In the genomic region with DNA sequence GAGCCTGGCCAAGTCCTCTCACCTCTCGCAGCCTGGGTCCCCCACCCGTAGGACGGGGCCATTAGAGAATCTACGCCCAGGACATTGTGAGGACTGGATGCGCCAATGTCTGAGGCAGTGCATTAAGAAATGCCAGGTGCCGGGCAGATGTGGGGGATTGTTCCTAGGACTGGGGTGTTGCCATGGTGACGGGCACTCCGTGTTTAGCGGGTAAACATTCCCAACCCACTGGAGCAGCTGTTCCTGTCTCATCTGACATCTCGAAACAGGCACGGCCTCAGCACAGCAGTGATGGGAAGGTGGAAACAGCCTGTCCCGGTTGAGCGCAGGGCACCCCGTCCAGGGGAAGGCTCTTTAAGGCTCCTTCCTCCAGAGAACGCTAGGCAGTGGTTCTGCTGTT, we compare ENCODE assay signal across 11 cellular contexts.
DNase-seq lines count a peak whose midpoint lies in the region; ATAC-seq and TF ChIP-seq lines count a peak whose summit lies in the region.
"Had no signal": no experiment of that assay in that cellular context is flagged by ENCODE, and none has a peak within 500 bp of the region (broad histone marks: within the 10 kb centered on the region; RNA-seq: fewer than 3 reads in every experiment).

No MANE protein-coding gene starts in this region.

- H3K9me3 ChIP-seq in WERI-Rb-1 (ENCODE audit: severe bottlenecking) (no peaks in the 10 kb centered on the region), psoas muscle (no peaks in the 10 kb centered on the region)
- H3K9me3 ChIP-seq: heart left ventricle had no signal

- TF ChIP-seq CTCF in WERI-Rb-1 (IDR thresholded peaks at IDR 0.05; ENCODE audit: low read depth, low read length) (no peak), psoas muscle (IDR thresholded peaks at IDR 0.05) (no peak)

- ATAC-seq in psoas muscle = peak in 3 of 4 donors; percentile 29 to 36 (median 31)
- no peak for ATAC-seq in HG02759 (IDR thresholded peaks at IDR 0.05; ENCODE audit: unreplicated experiment)
- ATAC-seq in HG02588 (IDR thresholded peaks at IDR 0.05; ENCODE audit: unreplicated experiment) = no peak
- ATAC-seq: heart left ventricle had no signal

- H3K36me3 ChIP-seq in WERI-Rb-1 = no peaks in the 10 kb centered on the region
- H3K36me3 ChIP-seq in psoas muscle (ENCODE audit: insufficient read depth in 1 of 2, low read depth in 1 of 2) = no peaks in the 10 kb centered on the region
- H3K36me3 ChIP-seq: heart left ventricle had no signal

- H3K4me1 ChIP-seq in psoas muscle = no peaks in the 10 kb centered on the region
- H3K4me1 ChIP-seq: heart left ventricle had no signal

- DNase-seq in EH (ENCODE audit: low read depth) (peak; percentile 25), NCI-H2029 treated with DMSO at 0.1 percent for 48 hours (lab: John Stamatoyannopoulos, UW) (peak; percentile 71), WERI-Rb-1 (no peak), psoas muscle (peak in 1 of 2 donors; percentile 49), substantia nigra (lab: John Stamatoyannopoulos, UW) (no peak), LoVo (ENCODE audit: low spot score) (no peak)
- DNase-seq: DND-41; effector memory CD4-positive, alpha-beta T cell; heart left ventricle had no signal

- peak overlapping the region; percentile 94 for H3K27ac ChIP-seq in WERI-Rb-1
- no peak overlapping the region for H3K27ac ChIP-seq in psoas muscle
- H3K27ac ChIP-seq in substantia nigra (ENCODE audit: low read depth, low read length, poor library complexity, severe bottlenecking) = no peak overlapping the region
- H3K27ac ChIP-seq: heart left ventricle had no signal

- H3K27me3 ChIP-seq in WERI-Rb-1 (ENCODE audit: insufficient read depth, low read depth, severe bottlenecking) = no peaks in the 10 kb centered on the region
- H3K27me3 ChIP-seq in psoas muscle (ENCODE audit: insufficient read depth in 3 of 3, low read length in 2 of 3) = peaks cover 0 to 30% (median 15%) of the 10 kb centered on the region in 3 donors

- WGBS in psoas muscle, 3 donors = 35 to 51% (median 45%) methylated on average over 15 of the region's 15 CpGs

- H3K4me3 ChIP-seq in WERI-Rb-1 (ENCODE audit: low read depth, low read length) = no peak overlapping the region
- H3K4me3 ChIP-seq in psoas muscle = no peak overlapping the region
- H3K4me3 ChIP-seq: heart left ventricle had no signal

- intact Hi-C loops in psoas muscle (cut with DNase I) = no loop called here

Comparison
In these comparisons a context has a peak if more than half of its experiments do, and no peak if none do; other contexts are left out.
1. DNase-seq: peak in EH (single experiment) and NCI-H2029 treated with DMSO at 0.1 percent for 48 hours (single experiment); none in WERI-Rb-1 (single experiment), substantia nigra (0 of 49) and LoVo (single experiment).
2. ATAC-seq: peak in psoas muscle (3 of 4); none in HG02759 (single experiment) and HG02588 (single experiment).